In the genomic region with DNA sequence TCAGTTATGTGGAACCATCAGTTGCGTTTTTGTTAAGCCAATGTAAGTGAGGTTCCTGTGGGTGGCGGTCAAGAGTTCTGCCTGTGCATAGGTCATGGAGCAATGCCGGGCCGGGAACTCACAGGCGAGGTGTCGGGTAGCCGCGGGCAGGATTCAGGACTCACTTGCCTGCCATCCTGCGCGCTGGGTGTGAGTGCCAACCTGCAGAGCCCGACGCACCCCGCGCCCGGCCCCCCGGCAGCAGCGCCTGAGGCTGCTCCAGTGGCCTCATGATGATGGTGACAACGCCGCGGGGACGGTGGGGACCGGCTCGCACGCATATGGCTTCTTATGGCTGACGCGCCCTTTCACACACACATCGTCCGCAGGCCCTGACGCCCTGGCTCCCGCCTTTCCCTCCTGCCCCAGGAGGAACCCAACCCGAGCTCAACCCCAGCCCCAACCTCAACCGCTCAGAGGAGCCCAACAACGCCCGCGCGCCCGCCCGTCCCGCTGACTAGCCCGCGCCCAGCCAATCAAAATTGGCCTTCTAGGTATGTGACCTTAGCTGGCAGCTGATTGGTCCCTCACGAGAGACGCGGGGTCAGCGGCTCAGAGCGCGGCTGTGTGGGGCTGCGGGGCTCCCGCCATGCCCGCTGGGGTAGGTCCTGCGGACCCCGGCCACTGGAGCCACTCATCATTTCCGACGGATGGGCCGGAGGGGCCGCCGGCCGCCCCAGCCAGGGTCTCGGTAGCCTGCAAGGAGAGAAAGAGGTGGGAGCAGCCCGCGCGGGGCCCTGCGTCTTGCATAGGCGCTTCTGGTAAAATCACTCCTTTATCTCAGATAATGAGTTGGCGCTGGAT, we compare ENCODE assay signal across 1 cellular context.
A peak's percentile ranks its signal among the peaks of the same experiment; 100 is the strongest.
TF ChIP-seq lines count a peak whose summit lies in the region.

A gene with protein sequence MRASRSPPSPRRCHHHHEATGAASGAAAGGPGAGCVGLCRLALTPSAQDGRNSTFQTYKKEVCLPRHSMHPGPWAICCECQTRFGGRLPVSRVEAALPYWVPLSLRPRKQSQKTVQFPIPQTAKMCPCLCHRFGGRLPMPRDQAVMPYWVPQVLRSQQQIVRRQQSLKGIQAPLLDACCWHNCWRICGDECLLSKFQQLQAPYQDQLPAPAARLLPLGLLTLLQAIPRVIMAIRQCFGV (minus strand): TSS at position 470 of the 843 bp plus-strand sequence. CDS start 150 bp downstream, at position 320.

TF ChIP-seq in GM12878, 131 proteins besides CTCF, POLR2A, EP300 and RAD21 (continued from another document):
- TF ChIP-seq EGR1 (IDR thresholded peaks at IDR 0.05; ENCODE audit: borderline replicate concordance in 1 of 2, low read depth in 2 of 2, low read length in 2 of 2) (0 out of 3 replicates have a peak, but pooled peaks of 1 of the 2 experiments have one; percentile 2), SUZ12 (IDR thresholded peaks at IDR 0.05; ENCODE audit: unreplicated experiment) (no peak), CHD2 (IDR thresholded peaks at IDR 0.05; ENCODE audit: borderline replicate concordance, low read depth, low read length) (peak; percentile 64; the same call in 1 of the 2 replicates), HDAC2 (IDR thresholded peaks at IDR 0.05) (no peak), LARP7 (IDR thresholded peaks at IDR 0.05) (peak; percentile 87), NRF1 (conservative IDR thresholded peaks at IDR 0.05; ENCODE audit: low read depth, low read length) (no peak), ZNF207 (IDR thresholded peaks at IDR 0.05; ENCODE audit: borderline replicate concordance) (0 out of 2 replicates have a peak, but pooled peaks have one; percentile 49), CREB1 (IDR thresholded peaks at IDR 0.05; ENCODE audit: low read depth) (peak; percentile 44), SMC3 (IDR thresholded peaks at IDR 0.05; ENCODE audit: borderline replicate concordance, low read length) (peak; percentile 32; the same call in 1 of the 2 replicates)
